10 cellular contexts compared by ENCODE assay signal in the genomic region with DNA sequence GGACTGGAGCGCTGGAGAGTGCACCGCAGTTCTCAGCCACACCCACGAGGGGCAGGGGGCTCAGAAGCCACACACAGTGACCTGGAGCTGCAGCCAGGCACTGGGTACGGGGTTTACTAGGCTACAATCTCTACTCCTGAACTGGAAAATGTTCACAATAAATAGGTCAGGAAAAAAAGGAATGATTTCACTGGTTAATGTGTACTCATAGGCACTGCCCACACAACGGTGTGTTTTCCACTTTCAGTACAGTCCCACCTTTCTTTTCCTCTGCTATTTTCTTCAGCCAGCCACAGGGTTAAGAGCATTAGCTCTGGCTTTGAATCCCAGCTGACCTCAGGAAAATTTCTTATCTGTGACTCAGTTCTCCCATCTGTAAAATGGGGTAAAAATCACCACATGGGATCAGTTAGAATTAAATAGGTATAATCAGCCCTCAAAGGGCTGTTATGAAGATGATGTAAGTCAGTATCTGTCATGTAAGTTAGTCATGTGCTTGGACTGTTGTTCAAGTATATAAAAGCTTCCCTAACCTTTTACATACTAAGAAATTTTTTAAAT. TPM values are rescaled to one million over a fixed set of nuclear protein-coding genes. Genes with fewer than 3 reads are reported as not detected.
DNase-seq lines count a peak whose midpoint lies in the region; ATAC-seq and TF ChIP-seq lines count a peak whose summit lies in the region.
"Had no signal": no experiment of that assay in that cellular context is flagged by ENCODE, and none has a peak within 500 bp of the region (broad histone marks: within the 10 kb centered on the region; RNA-seq: fewer than 3 reads in every experiment).

No MANE protein-coding gene starts in this region.

- peaks cover 7% of the 10 kb centered on the region for H3K4me1 ChIP-seq in colonic mucosa
- peaks cover 31% of the 10 kb centered on the region for H3K4me1 ChIP-seq in mucosa of descending colon (ENCODE audit: low read depth)

- ATAC-seq in mucosa of descending colon: peak; percentile 23
- no peak for ATAC-seq in GM19324 (IDR thresholded peaks at IDR 0.05; ENCODE audit: low FRiP score, unreplicated experiment)
- no peak for ATAC-seq in HG02938 (IDR thresholded peaks at IDR 0.05; ENCODE audit: unreplicated experiment)
- no peak for ATAC-seq in GM21390 (IDR thresholded peaks at IDR 0.05; ENCODE audit: unreplicated experiment)

- POLR2A ChIA-PET in AG04450 (lab: Yijun Ruan, JAX): interaction anchor here (0.6 to 2.0 kb wide), 5 partner anchors 10 to 474 kb away, joined by 3 to 9 read pairs (median 4); no protein-coding TSS in a partner anchor

- H3K27me3 ChIP-seq in AG04450 (ENCODE audit: control insufficient read depth, insufficient read depth, low read length): no peaks in the 10 kb centered on the region
- no peaks in the 10 kb centered on the region for H3K27me3 ChIP-seq in colonic mucosa

- H3K36me3 ChIP-seq in colonic mucosa: peaks cover 4% of the 10 kb centered on the region
- H3K36me3 ChIP-seq in mucosa of descending colon (ENCODE audit: low read depth): peaks cover 4% of the 10 kb centered on the region

- CTCF ChIA-PET in AG04450 (lab: Charles Lee): no interaction called here

- intact Hi-C loops in colonic mucosa (cut with DNase I): no loop called here
- intact Hi-C loops in mucosa of descending colon (cut with DNase I, micrococcal nuclease): no loop called here

- no peaks in the 10 kb centered on the region; the same call in 1 of the 2 replicates for H3K9me3 ChIP-seq in AG04450 (ENCODE audit: control insufficient read depth, insufficient read depth, low read length)
- no peaks in the 10 kb centered on the region for H3K9me3 ChIP-seq in colonic mucosa
- H3K9me3 ChIP-seq in mucosa of descending colon: no peaks in the 10 kb centered on the region

- peak overlapping the region; percentile 94 for H3K27ac ChIP-seq in AG04450 (ENCODE audit: low read depth, low read length)
- peak overlapping the region; percentile 49 for H3K27ac ChIP-seq in colonic mucosa

- DNase-seq in AG04450 (ENCODE audit: low read depth, low spot score): no peak
- peak; percentile 31 for DNase-seq in NCI-H226
- DNase-seq in colonic mucosa: no peak
- peak in 1 of 3 donors; percentile 49 for DNase-seq in mucosa of descending colon
- DNase-seq in activated CD8-positive, alpha-beta memory T cell treated with anti-CD3 and anti-CD28 coated beads, Interleukin-2, amount 50 U/mL, for 4 hours: no peak
- DNase-seq: KBM-7, retina had no signal

- TF ChIP-seq CTCF in AG04450 (IDR thresholded peaks at IDR 0.05; ENCODE audit: low read depth, low read length): no peak
- no peak for TF ChIP-seq CTCF in colonic mucosa (IDR thresholded peaks at IDR 0.05)
- no peak for TF ChIP-seq CTCF in mucosa of descending colon (IDR thresholded peaks at IDR 0.05)

- no peak overlapping the region for H3K4me3 ChIP-seq in AG04450 (ENCODE audit: low read depth, low read length)
- H3K4me3 ChIP-seq in colonic mucosa: no peak overlapping the region
- H3K4me3 ChIP-seq in mucosa of descending colon: no peak overlapping the region

- peak overlapping the region in 1 of 2 donors; percentile 76 for H3K9ac ChIP-seq in colonic mucosa (ENCODE audit: low read depth in 2 of 2, low read length in 2 of 2)

RNA-seq across cellular contexts. Expression of a gene that starts 35.7 kb away (rescaled TPM):
- polyA plus RNA-seq in AG04450 (2011; rRNA removed): 6.2 and 7.9 TPM in 2 replicates
- polyA minus RNA-seq in AG04450 (2011; rRNA and poly(A)+ RNA removed): 13.4 and 15.4 TPM in 2 replicates
- total RNA-seq in colonic mucosa (10 to 100 TPM; 24.5 to 24.6 TPM), mucosa of descending colon (10 to 100 TPM; 30.3 to 36.4 (median 32.3) TPM)
